Comparison of ENCODE assay signal across 1 cellular context in genomic region chr17:21321744-21322191, GRCh38. TPM values are rescaled to one million over a fixed set of nuclear protein-coding genes. Genes with fewer than 3 reads are reported as not detected.
"Had no signal": no experiment of that assay in that cellular context is flagged by ENCODE, and none has a peak within 500 bp of the region (broad histone marks: within the 10 kb centered on the region; RNA-seq: fewer than 3 reads in every experiment).

No MANE protein-coding gene starts in this region.

RNA-seq across cellular contexts. Expression of gene KCNJ12, which starts 54.4 kb away (rescaled TPM):
- total RNA-seq: activated CD8-positive, alpha-beta T cell treated with anti-CD3 and anti-CD28 coated beads for 36 hours had no signal
